ENCODE assay signal across 8 cellular contexts in genomic region chr14:75141967-75142366, GRCh38. TPM values are rescaled to one million over a fixed set of nuclear protein-coding genes. Genes with fewer than 3 reads are reported as not detected.
DNase-seq lines count a peak whose midpoint lies in the region; ATAC-seq and TF ChIP-seq lines count a peak whose summit lies in the region.

No MANE protein-coding gene starts in this region.

- H3K9me2 ChIP-seq in SU-DHL-6 (replicated peaks; ENCODE audit: insufficient read depth, low read length) = no peaks in the 10 kb centered on the region

- H3K4me3 ChIP-seq in GM12865 (ENCODE audit: low read depth, low read length) (no peak overlapping the region), SU-DHL-6 (ENCODE audit: insufficient read depth, low read length, poor library complexity, severe bottlenecking) (no peak overlapping the region), right cardiac atrium (ENCODE audit: low read length) (no peak overlapping the region)

- H3K27me3 ChIP-seq in SU-DHL-6 (ENCODE audit: low read length) (no peaks in the 10 kb centered on the region), right cardiac atrium (ENCODE audit: control insufficient read depth, insufficient read depth) (no peaks in the 10 kb centered on the region)

- H3K4me1 ChIP-seq in right cardiac atrium (ENCODE audit: control insufficient read depth, insufficient read depth, low read length) = peaks cover 5% of the 10 kb centered on the region

- no peak overlapping the region for H2AFZ ChIP-seq in SU-DHL-6 (ENCODE audit: low read depth, low read length, severe bottlenecking)

- no peaks in the 10 kb centered on the region; the same call in 1 of the 2 replicates for H4K20me1 ChIP-seq in SU-DHL-6 (ENCODE audit: low read depth, low read length)

- no peak overlapping the region for H3K4me2 ChIP-seq in SU-DHL-6 (ENCODE audit: low read depth, low read length, poor library complexity, severe bottlenecking)

- H3K9me3 ChIP-seq in SU-DHL-6 (ENCODE audit: insufficient read depth, low read length) (no peaks in the 10 kb centered on the region), right cardiac atrium (ENCODE audit: control insufficient read depth, low read length) (no peaks in the 10 kb centered on the region)

- H3K36me3 ChIP-seq in SU-DHL-6 (ENCODE audit: low read length) = no peaks in the 10 kb centered on the region

- DNase-seq in AG09319 (ENCODE audit: extremely low read depth, low read depth) (no peak), GM12865 (ENCODE audit: low read depth) (peak; percentile 37), right cardiac atrium (no peak), iPS-NIHi11 (ENCODE audit: low spot score) (no peak), GM03348 (ENCODE audit: low spot score) (no peak), GM19238 (ENCODE audit: insufficient read length, low spot score) (no peak)

- TF ChIP-seq CTCF in AG09319 (IDR thresholded peaks at IDR 0.05; ENCODE audit: low read depth, low read length) (peak; percentile 37), GM12865 (IDR thresholded peaks at IDR 0.05; ENCODE audit: insufficient read depth, low read depth, low read length, missing control alignments) (peak; percentile 39), SU-DHL-6 (IDR thresholded peaks at IDR 0.05; ENCODE audit: insufficient read depth, low read length, poor library complexity, severe bottlenecking) (peak; percentile 23)

- no peaks in the 10 kb centered on the region; the same call in 1 of the 2 replicates for H3F3A ChIP-seq in SU-DHL-6 (ENCODE audit: insufficient read depth)

- ATAC-seq in right cardiac atrium = peak in 1 of 2 donors; percentile 38
- ATAC-seq in HG03565 (IDR thresholded peaks at IDR 0.05; ENCODE audit: unreplicated experiment) = no peak

- H3K79me2 ChIP-seq in SU-DHL-6 (ENCODE audit: insufficient read depth, low read length) = peaks cover 11% of the 10 kb centered on the region; the same call in 1 of the 2 replicates

- no peak overlapping the region for H3K27ac ChIP-seq in SU-DHL-6 (ENCODE audit: low read depth, low read length)
- peak overlapping the region; percentile 25 for H3K27ac ChIP-seq in right cardiac atrium (ENCODE audit: low read length)

- H3K9ac ChIP-seq in SU-DHL-6 (ENCODE audit: low read length) = no peak overlapping the region

- intact Hi-C loops in right cardiac atrium (cut with DNase I) = no loop called here

RNA-seq across cellular contexts. Expression of gene NEK9, which starts 15.1 kb away (rescaled TPM):
- total RNA-seq in right cardiac atrium = 100 to 1,000 TPM; 112 to 129 (median 123) TPM
- 48.5 TPM for polyA plus RNA-seq in right cardiac atrium

RNA-seq across cellular contexts. Expression of gene TMED10, which starts 34.4 kb away (rescaled TPM):
- total RNA-seq in right cardiac atrium = 100 to 1,000 TPM; 246 to 333 (median 297) TPM
- 141 TPM for polyA plus RNA-seq in right cardiac atrium
